In the genomic region with DNA sequence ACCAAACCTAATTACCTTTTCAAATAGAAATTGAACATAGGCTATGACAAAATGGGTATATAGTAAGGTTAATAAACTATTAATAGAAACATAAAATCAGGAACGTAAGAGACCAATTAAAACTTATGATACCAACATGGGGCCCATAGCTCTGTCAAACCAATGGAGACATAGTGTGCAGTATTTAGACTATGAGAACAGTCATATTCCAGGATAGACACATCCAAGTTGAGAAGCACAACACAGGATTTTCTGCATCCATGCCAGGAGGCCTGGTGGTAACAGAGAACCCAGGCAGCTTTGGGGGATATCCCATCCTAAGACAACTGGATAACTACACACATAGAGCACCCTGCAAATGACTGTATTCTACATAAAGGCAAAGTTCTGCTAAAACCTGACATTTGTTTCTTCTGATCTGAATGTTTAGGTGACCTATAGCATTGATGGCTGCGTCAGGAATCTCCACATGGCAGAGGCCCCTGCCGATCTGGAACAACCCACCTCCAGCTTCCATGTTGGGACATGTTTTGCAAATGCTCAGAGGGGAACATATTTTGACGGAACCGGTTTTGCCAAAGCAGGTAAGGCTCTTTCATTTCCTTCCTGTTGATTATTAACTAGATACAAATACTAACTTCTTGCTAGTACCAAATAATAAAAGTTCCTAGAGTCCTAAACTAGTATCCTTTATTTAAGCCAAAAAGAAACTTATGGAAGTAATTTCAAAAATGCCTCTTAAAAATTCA, we compare ENCODE assay signal across 1 cellular context.
TF ChIP-seq lines count a peak whose summit lies in the region.

No MANE protein-coding gene starts in this region.

TF ChIP-seq in K562, 482 proteins besides CTCF, POLR2A, EP300 and RAD21:
- TF ChIP-seq, protein P1, sequence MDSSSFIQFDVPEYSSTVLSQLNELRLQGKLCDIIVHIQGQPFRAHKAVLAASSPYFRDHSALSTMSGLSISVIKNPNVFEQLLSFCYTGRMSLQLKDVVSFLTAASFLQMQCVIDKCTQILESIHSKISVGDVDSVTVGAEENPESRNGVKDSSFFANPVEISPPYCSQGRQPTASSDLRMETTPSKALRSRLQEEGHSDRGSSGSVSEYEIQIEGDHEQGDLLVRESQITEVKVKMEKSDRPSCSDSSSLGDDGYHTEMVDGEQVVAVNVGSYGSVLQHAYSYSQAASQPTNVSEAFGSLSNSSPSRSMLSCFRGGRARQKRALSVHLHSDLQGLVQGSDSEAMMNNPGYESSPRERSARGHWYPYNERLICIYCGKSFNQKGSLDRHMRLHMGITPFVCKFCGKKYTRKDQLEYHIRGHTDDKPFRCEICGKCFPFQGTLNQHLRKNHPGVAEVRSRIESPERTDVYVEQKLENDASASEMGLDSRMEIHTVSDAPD (CRISPR knock-in tag; IDR thresholded peaks at IDR 0.05), result no peak
- TF ChIP-seq CREB1 (IDR thresholded peaks at IDR 0.05) (no peak), CREB1 (CRISPR knock-in tag; IDR thresholded peaks at IDR 0.05) (no peak), ZNF316 (IDR thresholded peaks at IDR 0.05) (no peak)
- TF ChIP-seq, protein P2, sequence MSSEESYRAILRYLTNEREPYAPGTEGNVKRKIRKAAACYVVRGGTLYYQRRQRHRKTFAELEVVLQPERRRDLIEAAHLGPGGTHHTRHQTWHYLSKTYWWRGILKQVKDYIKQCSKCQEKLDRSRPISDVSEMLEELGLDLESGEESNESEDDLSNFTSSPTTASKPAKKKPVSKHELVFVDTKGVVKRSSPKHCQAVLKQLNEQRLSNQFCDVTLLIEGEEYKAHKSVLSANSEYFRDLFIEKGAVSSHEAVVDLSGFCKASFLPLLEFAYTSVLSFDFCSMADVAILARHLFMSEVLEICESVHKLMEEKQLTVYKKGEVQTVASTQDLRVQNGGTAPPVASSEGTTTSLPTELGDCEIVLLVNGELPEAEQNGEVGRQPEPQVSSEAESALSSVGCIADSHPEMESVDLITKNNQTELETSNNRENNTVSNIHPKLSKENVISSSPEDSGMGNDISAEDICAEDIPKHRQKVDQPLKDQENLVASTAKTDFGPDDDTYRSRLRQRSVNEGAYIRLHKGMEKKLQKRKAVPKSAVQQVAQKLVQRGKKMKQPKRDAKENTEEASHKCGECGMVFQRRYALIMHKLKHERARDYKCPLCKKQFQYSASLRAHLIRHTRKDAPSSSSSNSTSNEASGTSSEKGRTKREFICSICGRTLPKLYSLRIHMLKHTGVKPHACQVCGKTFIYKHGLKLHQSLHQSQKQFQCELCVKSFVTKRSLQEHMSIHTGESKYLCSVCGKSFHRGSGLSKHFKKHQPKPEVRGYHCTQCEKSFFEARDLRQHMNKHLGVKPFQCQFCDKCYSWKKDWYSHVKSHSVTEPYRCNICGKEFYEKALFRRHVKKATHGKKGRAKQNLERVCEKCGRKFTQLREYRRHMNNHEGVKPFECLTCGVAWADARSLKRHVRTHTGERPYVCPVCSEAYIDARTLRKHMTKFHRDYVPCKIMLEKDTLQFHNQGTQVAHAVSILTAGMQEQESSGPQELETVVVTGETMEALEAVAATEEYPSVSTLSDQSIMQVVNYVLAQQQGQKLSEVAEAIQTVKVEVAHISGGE (CRISPR knock-in tag; IDR thresholded peaks at IDR 0.05), result 0 out of 6 replicates have a peak, but pooled peaks of 1 of the 3 experiments have one; percentile 13
- TF ChIP-seq, protein P3, sequence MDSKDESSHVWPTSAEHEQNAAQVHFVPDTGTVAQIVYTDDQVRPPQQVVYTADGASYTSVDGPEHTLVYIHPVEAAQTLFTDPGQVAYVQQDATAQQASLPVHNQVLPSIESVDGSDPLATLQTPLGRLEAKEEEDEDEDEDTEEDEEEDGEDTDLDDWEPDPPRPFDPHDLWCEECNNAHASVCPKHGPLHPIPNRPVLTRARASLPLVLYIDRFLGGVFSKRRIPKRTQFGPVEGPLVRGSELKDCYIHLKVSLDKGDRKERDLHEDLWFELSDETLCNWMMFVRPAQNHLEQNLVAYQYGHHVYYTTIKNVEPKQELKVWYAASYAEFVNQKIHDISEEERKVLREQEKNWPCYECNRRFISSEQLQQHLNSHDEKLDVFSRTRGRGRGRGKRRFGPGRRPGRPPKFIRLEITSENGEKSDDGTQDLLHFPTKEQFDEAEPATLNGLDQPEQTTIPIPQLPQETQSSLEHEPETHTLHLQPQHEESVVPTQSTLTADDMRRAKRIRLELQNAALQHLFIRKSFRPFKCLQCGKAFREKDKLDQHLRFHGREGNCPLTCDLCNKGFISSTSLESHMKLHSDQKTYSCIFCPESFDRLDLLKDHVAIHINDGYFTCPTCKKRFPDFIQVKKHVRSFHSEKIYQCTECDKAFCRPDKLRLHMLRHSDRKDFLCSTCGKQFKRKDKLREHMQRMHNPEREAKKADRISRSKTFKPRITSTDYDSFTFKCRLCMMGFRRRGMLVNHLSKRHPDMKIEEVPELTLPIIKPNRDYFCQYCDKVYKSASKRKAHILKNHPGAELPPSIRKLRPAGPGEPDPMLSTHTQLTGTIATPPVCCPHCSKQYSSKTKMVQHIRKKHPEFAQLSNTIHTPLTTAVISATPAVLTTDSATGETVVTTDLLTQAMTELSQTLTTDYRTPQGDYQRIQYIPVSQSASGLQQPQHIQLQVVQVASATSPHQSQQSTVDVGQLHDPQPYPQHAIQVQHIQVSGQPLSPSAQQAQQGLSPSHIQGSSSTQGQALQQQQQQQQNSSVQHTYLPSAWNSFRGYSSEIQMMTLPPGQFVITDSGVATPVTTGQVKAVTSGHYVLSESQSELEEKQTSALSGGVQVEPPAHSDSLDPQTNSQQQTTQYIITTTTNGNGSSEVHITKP (IDR thresholded peaks at IDR 0.05; ENCODE audit: partially characterized antibody), result peak; percentile 21
- TF ChIP-seq, protein P4, sequence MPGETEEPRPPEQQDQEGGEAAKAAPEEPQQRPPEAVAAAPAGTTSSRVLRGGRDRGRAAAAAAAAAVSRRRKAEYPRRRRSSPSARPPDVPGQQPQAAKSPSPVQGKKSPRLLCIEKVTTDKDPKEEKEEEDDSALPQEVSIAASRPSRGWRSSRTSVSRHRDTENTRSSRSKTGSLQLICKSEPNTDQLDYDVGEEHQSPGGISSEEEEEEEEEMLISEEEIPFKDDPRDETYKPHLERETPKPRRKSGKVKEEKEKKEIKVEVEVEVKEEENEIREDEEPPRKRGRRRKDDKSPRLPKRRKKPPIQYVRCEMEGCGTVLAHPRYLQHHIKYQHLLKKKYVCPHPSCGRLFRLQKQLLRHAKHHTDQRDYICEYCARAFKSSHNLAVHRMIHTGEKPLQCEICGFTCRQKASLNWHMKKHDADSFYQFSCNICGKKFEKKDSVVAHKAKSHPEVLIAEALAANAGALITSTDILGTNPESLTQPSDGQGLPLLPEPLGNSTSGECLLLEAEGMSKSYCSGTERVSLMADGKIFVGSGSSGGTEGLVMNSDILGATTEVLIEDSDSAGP (CRISPR knock-in tag; IDR thresholded peaks at IDR 0.05), result no peak
- TF ChIP-seq, protein P5, sequence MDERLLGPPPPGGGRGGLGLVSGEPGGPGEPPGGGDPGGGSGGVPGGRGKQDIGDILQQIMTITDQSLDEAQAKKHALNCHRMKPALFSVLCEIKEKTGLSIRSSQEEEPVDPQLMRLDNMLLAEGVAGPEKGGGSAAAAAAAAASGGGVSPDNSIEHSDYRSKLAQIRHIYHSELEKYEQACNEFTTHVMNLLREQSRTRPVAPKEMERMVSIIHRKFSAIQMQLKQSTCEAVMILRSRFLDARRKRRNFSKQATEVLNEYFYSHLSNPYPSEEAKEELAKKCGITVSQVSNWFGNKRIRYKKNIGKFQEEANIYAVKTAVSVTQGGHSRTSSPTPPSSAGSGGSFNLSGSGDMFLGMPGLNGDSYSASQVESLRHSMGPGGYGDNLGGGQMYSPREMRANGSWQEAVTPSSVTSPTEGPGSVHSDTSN (CRISPR knock-in tag; IDR thresholded peaks at IDR 0.05; ENCODE audit: low read depth), result no peak
- TF ChIP-seq, protein P5 (tag; conservative IDR thresholded peaks at IDR 0.05; ENCODE audit: low read depth), result no peak
